Comparison of ENCODE assay signal across 17 cellular contexts in the genomic region with DNA sequence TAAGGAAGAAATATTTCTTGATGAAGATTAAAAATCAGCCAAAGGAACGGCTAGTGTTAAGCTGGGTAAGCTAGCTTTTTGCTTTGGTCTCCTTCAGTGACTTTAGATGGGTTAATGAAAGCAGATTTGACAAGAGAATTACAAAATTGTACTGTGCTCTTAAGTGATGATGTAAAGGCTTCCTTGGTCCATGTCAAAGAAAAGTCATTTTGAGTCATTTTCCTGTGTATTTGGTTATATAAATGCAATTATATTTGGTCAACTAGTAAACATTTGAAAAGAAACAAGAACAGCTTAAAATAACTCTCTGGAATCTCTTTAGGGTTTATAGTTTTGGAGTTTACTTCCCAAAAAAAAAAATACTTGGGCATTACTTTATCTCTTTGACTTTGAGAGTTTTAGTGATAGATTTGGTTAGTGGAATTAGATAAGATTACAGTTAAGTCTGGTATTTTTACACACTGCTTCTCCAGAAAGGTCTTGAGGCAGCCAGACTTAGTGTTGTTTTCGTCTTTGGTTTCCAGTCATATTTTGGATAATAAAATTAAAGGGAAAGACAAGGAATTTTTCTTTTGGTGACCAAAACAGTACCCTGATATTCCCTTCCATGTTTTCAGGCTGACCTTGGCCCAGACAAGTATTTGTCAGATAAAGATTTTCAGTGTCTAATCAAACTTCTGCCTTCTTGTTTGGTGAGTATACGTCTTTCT. TPM values are rescaled to one million over a fixed set of nuclear protein-coding genes. Genes with fewer than 3 reads are reported as not detected.
A peak's percentile ranks its signal among the peaks of the same experiment; 100 is the strongest.
DNase-seq lines count a peak whose midpoint lies in the region; ATAC-seq, FAIRE-seq and TF ChIP-seq lines count a peak whose summit lies in the region.
"Had no signal": no experiment of that assay in that cellular context is flagged by ENCODE, and none has a peak within 500 bp of the region (broad histone marks: within the 10 kb centered on the region; RNA-seq: fewer than 3 reads in every experiment).

No MANE protein-coding gene starts in this region.

- DNase-seq in AG10803 (ENCODE audit: low read depth) (peak; percentile 25), SK-N-SH (no peak), endothelial cell of umbilical vein (ENCODE audit: low read depth, low spot score) (peak; percentile 25), pancreas (no peak), NCI-H1417 (lab: John Stamatoyannopoulos, UW) (no peak), AG20443 (ENCODE audit: low spot score) (no peak), NCI-H446 (lab: John Stamatoyannopoulos, UW) (no peak), DMS79 (lab: John Stamatoyannopoulos, UW) (no peak)
- DNase-seq: activated CD8-positive, alpha-beta T cell treated with anti-CD3 and anti-CD28 coated beads for 36 hours; activated naive CD8-positive, alpha-beta T cell treated with anti-CD3 and anti-CD28 coated beads, Interleukin-2, amount 50 U/mL, for 24 hours; MG63; NCI-H2029; NCI-H510A; stimulated activated naive CD8-positive, alpha-beta T cell treated with anti-CD3 and anti-CD28 coated beads, Interleukin-15, Interleukin-2, amounts not matched to agents 100 U/mL and 50 U/mL, for 24 hours; WERI-Rb-1 had no signal

- H4K20me1 ChIP-seq in SK-N-SH (ENCODE audit: insufficient read depth), result no peaks in the 10 kb centered on the region
- no peaks in the 10 kb centered on the region for H4K20me1 ChIP-seq in endothelial cell of umbilical vein (replicated peaks; ENCODE audit: control insufficient read depth, extremely low read depth, insufficient read depth, low read length)

- dilution Hi-C loops in endothelial cell of umbilical vein (cut with MboI; ENCODE audit: extremely low pct_ligation_motif_present, low sequenced_read_pairs), result no loop called here

- no peaks in the 10 kb centered on the region for H3K9me3 ChIP-seq in SK-N-SH
- no peaks in the 10 kb centered on the region for H3K9me3 ChIP-seq in endothelial cell of umbilical vein (replicated peaks; ENCODE audit: control insufficient read depth, insufficient read depth, low read length)
- H3K9me3 ChIP-seq in pancreas, result no peaks in the 10 kb centered on the region
- H3K9me3 ChIP-seq: MG63 had no signal

- no peaks in the 10 kb centered on the region for H3K9me1 ChIP-seq in endothelial cell of umbilical vein (replicated peaks; ENCODE audit: control insufficient read depth, extremely low read depth, insufficient read depth, low read length)

- POLR2A ChIA-PET in SK-N-SH (lab: Yijun Ruan, JAX), result no interaction called here
- POLR2A ChIA-PET in endothelial cell of umbilical vein (lab: Charles Lee), result no interaction called here

- ATAC-seq in pancreas, result no peak
- ATAC-seq: activated CD8-positive, alpha-beta T cell treated with anti-CD3 and anti-CD28 coated beads for 36 hours; activated naive CD8-positive, alpha-beta T cell treated with anti-CD3 and anti-CD28 coated beads, Interleukin-2, amount 50 U/mL, for 24 hours; stimulated activated naive CD8-positive, alpha-beta T cell treated with anti-CD3 and anti-CD28 coated beads, Interleukin-15, Interleukin-2, amounts not matched to agents 100 U/mL and 50 U/mL, for 24 hours had no signal

- BruUV-seq in endothelial cell of umbilical vein (replicated peaks; lab: Mats Ljungman, UMichigan), result no TSS peak

- H3K4me1 ChIP-seq in SK-N-SH (ENCODE audit: control insufficient read depth in 1 of 2, insufficient read depth in 2 of 2, low read depth in 1 of 2, low read length in 1 of 2) (peaks cover 3 to 32% of the 10 kb centered on the region in 2 experiments), endothelial cell of umbilical vein (ENCODE audit: control insufficient read depth, extremely low read depth, insufficient read depth, low read length) (peaks cover 36% of the 10 kb centered on the region), pancreas (peaks cover 0 to 6% (median 0%) of the 10 kb centered on the region in 3 donors)

- H3F3A ChIP-seq in SK-N-SH (replicated peaks; ENCODE audit: insufficient read depth), result peaks cover 8% of the 10 kb centered on the region

- intact Hi-C loops in endothelial cell of umbilical vein (cut with micrococcal nuclease), result no loop called here
- intact Hi-C loops in pancreas (cut with DNase I), result no loop called here

- no peak for TF ChIP-seq EP300 in SK-N-SH (IDR thresholded peaks at IDR 0.05; ENCODE audit: borderline replicate concordance in 1 of 2, low read depth in 1 of 2, low read length in 1 of 2)

- WGBS in SK-N-SH (ENCODE audit: low lambda C conversion rate), result 71% methylated on average over 3 of the region's 3 CpGs
- WGBS in pancreas, 2 donors, result 32 to 35% methylated on average over 3 of the region's 3 CpGs

- FAIRE-seq in endothelial cell of umbilical vein (lab: Jason Lieb, UNC), result no peak
- FAIRE-seq in pancreas (lab: Jason Lieb, UNC), result peak; percentile 39
- FAIRE-seq: colon had no signal

- H3K27ac ChIP-seq in SK-N-SH (ENCODE audit: low read depth in 2 of 2, low read length in 1 of 2), result peak overlapping the region in 1 of 2 experiments; percentile 29; a peak in 2 of 4 replicates
- H3K27ac ChIP-seq in endothelial cell of umbilical vein (ENCODE audit: insufficient read depth, low read depth, low read length), result no peak overlapping the region
- no peak overlapping the region for H3K27ac ChIP-seq in pancreas
- H3K27ac ChIP-seq: neural progenitor cell, WERI-Rb-1 had no signal

- TF ChIP-seq CTCF in AG10803 (conservative IDR thresholded peaks at IDR 0.05; ENCODE audit: low read length) (no peak), SK-N-SH (IDR thresholded peaks at IDR 0.05) (no peak), endothelial cell of umbilical vein (IDR thresholded peaks at IDR 0.05; ENCODE audit: extremely low read depth in 1 of 2, insufficient read depth in 1 of 2, low read depth in 1 of 2, low read length in 2 of 2) (no peak), pancreas (IDR thresholded peaks at IDR 0.05) (no peak)

- H3K36me3 ChIP-seq in SK-N-SH (replicated peaks in 1 of 2; ENCODE audit: control insufficient read depth in 1 of 2, insufficient read depth in 2 of 2, low read length in 1 of 2) (peaks cover 13% of the 10 kb centered on the region in 2 experiments), endothelial cell of umbilical vein (ENCODE audit: control insufficient read depth in 2 of 2, extremely low read depth in 1 of 2, insufficient read depth in 2 of 2, low read length in 2 of 2) (peaks cover 0 to 6% of the 10 kb centered on the region in 2 experiments), pancreas (peaks cover 0 to 5% (median 0%) of the 10 kb centered on the region in 3 donors)
- H3K36me3 ChIP-seq: neural progenitor cell had no signal

- 0 out of 2 replicates have a peak overlapping the region, but pooled peaks have one; percentile 17 for H3K4me2 ChIP-seq in SK-N-SH
- peak overlapping the region; percentile 6 for H3K4me2 ChIP-seq in endothelial cell of umbilical vein (ENCODE audit: insufficient read depth, low read length)
- H3K4me2 ChIP-seq: neural progenitor cell had no signal

- CTCF ChIA-PET in SK-N-SH (lab: Yijun Ruan, JAX) (interaction anchor here (0.6 to 0.8 kb wide), 3 partner anchors 57 to 85 kb away, joined by 3 read pairs; partner anchors contain the start of genes HTD2 and RPP14), endothelial cell of umbilical vein (lab: Charles Lee) (interaction anchor here (0.6 to 2.3 kb wide), 3 partner anchors 9 to 83 kb away, joined by 3 to 9 read pairs (median 4); no protein-coding TSS in a partner anchor)

- H3K9ac ChIP-seq in SK-N-SH, result no peak overlapping the region
- no peak overlapping the region for H3K9ac ChIP-seq in endothelial cell of umbilical vein (replicated peaks; ENCODE audit: extremely low read depth, insufficient read depth, low read length)
- H3K9ac ChIP-seq: neural progenitor cell had no signal

- TF ChIP-seq POLR2A in endothelial cell of umbilical vein (IDR thresholded peaks at IDR 0.05; ENCODE audit: low read depth, low read length), result no peak

- H3K4me3 ChIP-seq in AG10803 (ENCODE audit: low read length), result no peak overlapping the region
- H3K4me3 ChIP-seq in SK-N-SH (ENCODE audit: low read depth in 2 of 2, low read length in 1 of 2), result no peak overlapping the region
- no peak overlapping the region for H3K4me3 ChIP-seq in endothelial cell of umbilical vein (replicated peaks in 1 of 3; ENCODE audit: insufficient read depth in 1 of 3, low read depth in 1 of 3, low read length in 3 of 3)
- no peak overlapping the region for H3K4me3 ChIP-seq in pancreas
- H3K4me3 ChIP-seq: MG63, neural progenitor cell had no signal

- no peaks in the 10 kb centered on the region for H3K27me3 ChIP-seq in SK-N-SH (ENCODE audit: insufficient read depth)
- H3K27me3 ChIP-seq in endothelial cell of umbilical vein (ENCODE audit: control insufficient read depth in 2 of 2, insufficient read depth in 2 of 2, low read length in 2 of 2), result no peaks in the 10 kb centered on the region
- H3K27me3 ChIP-seq in pancreas, result no peaks in the 10 kb centered on the region
- H3K27me3 ChIP-seq: MG63, neural progenitor cell had no signal

- H2AFZ ChIP-seq in SK-N-SH (ENCODE audit: low read depth) (no peak overlapping the region), endothelial cell of umbilical vein (ENCODE audit: low read depth, low read length) (no peak overlapping the region)
- H2AFZ ChIP-seq: neural progenitor cell had no signal

- no peaks in the 10 kb centered on the region for H3K9me2 ChIP-seq in SK-N-SH

- no peaks in the 10 kb centered on the region for H3K79me2 ChIP-seq in SK-N-SH (ENCODE audit: insufficient read depth)
- no peaks in the 10 kb centered on the region for H3K79me2 ChIP-seq in endothelial cell of umbilical vein (ENCODE audit: control insufficient read depth, insufficient read depth, low read length)

- TF ChIP-seq RAD21 in SK-N-SH (IDR thresholded peaks at IDR 0.05; ENCODE audit: low read length), result no peak

RNA-seq across cellular contexts. Expression of gene PDHB, which starts 42.3 kb away (rescaled TPM):
- polyA plus RNA-seq in SK-N-SH (2012; rRNA removed), result 87.5 and 94.7 TPM in 2 replicates
- polyA plus RNA-seq in SK-N-SH (2012; cell fraction: cytosol; rRNA removed), result 107 and 129 TPM in 2 replicates
- polyA plus RNA-seq in SK-N-SH (2012; cell fraction: nucleus; rRNA removed), result 32.1 and 63.2 TPM in 2 replicates
- total RNA-seq in endothelial cell of umbilical vein, result 59.3 and 60.8 TPM in 2 replicates
- 40.7 and 50.8 TPM in 2 replicates for polyA plus RNA-seq in endothelial cell of umbilical vein
- polyA plus RNA-seq in endothelial cell of umbilical vein (2011; cell fraction: cytosol; rRNA removed), result 60.8 and 65.1 TPM in 2 replicates
- polyA plus RNA-seq in endothelial cell of umbilical vein (2011; cell fraction: nucleus; rRNA removed), result 49.4 and 59.8 TPM in 2 replicates
- polyA plus RNA-seq in endothelial cell of umbilical vein (2012), result 60.3 and 67.7 TPM in 2 replicates
- 40.8 and 47.0 TPM in 2 replicates for polyA minus RNA-seq in endothelial cell of umbilical vein
- polyA minus RNA-seq in endothelial cell of umbilical vein (2011; cell fraction: cytosol; rRNA and poly(A)+ RNA removed), result 36.2 TPM
- polyA minus RNA-seq in endothelial cell of umbilical vein (2011; cell fraction: nucleus; rRNA and poly(A)+ RNA removed), result 28.3 and 34.8 TPM in 2 replicates
- total RNA-seq in pancreas, result 10 to 100 TPM; 17.7 to 26.8 (median 23.9) TPM
- polyA plus RNA-seq in pancreas, result 10 to 100 TPM; 31.1 to 44.9 TPM

RNA-seq across cellular contexts. Expression of gene PXK, which starts 58.6 kb away (rescaled TPM):
- 8.4 and 9.3 TPM in 2 replicates for polyA plus RNA-seq in SK-N-SH (2012; rRNA removed)
- polyA plus RNA-seq in SK-N-SH (2012; cell fraction: cytosol; rRNA removed), result 9.5 and 9.8 TPM in 2 replicates
- 6.1 and 9.6 TPM in 2 replicates for polyA plus RNA-seq in SK-N-SH (2012; cell fraction: nucleus; rRNA removed)
- 11.1 and 14.6 TPM in 2 replicates for total RNA-seq in endothelial cell of umbilical vein
- polyA plus RNA-seq in endothelial cell of umbilical vein, result 8.4 and 11.3 TPM in 2 replicates
- polyA plus RNA-seq in endothelial cell of umbilical vein (2011; cell fraction: cytosol; rRNA removed), result 12.8 and 15.2 TPM in 2 replicates
- 20.7 and 21.6 TPM in 2 replicates for polyA plus RNA-seq in endothelial cell of umbilical vein (2011; cell fraction: nucleus; rRNA removed)
- polyA plus RNA-seq in endothelial cell of umbilical vein (2012), result 11.0 and 14.3 TPM in 2 replicates
- 12.2 and 17.7 TPM in 2 replicates for polyA minus RNA-seq in endothelial cell of umbilical vein
- 4.4 TPM for polyA minus RNA-seq in endothelial cell of umbilical vein (2011; cell fraction: cytosol; rRNA and poly(A)+ RNA removed)
- 14.9 and 22.0 TPM in 2 replicates for polyA minus RNA-seq in endothelial cell of umbilical vein (2011; cell fraction: nucleus; rRNA and poly(A)+ RNA removed)
- 10 to 100 TPM in 1 of 6 donors, 1 to 10 TPM in 5; 6.1 to 11.2 (median 7.9) TPM for total RNA-seq in pancreas
- 1 to 10 TPM; 3.2 to 6.2 TPM for polyA plus RNA-seq in pancreas

Comparison
In these comparisons a context has a peak if more than half of its experiments do, and no peak if none do; other contexts are left out.
1. DNase-seq: peak in AG10803 (single experiment) and endothelial cell of umbilical vein (single experiment); none in SK-N-SH (single experiment), pancreas (0 of 6), NCI-H1417 (0 of 3), AG20443 (single experiment), NCI-H446 (0 of 2) and DMS79 (single experiment).